10 cellular contexts compared by ENCODE assay signal in genomic region chr16:48126801-48127644, GRCh38. TPM values are rescaled to one million over a fixed set of nuclear protein-coding genes. Genes with fewer than 3 reads are reported as not detected.
DNase-seq lines count a peak whose midpoint lies in the region; ATAC-seq and TF ChIP-seq lines count a peak whose summit lies in the region.
"Had no signal": no experiment of that assay in that cellular context is flagged by ENCODE, and none has a peak within 500 bp of the region (broad histone marks: within the 10 kb centered on the region; RNA-seq: fewer than 3 reads in every experiment).

No MANE protein-coding gene starts in this region.

- no peaks in the 10 kb centered on the region for H3K36me3 Mint-ChIP-seq in activated CD4-positive, alpha-beta T cell treated with anti-CD3 and anti-CD28 coated beads, Interleukin-2, amount 10 ng/mL, durations not matched to agents 7 days and 5 days (ENCODE audit: low read depth)

- H3K9me3 ChIP-seq in adrenal gland (replicated peaks in 1 of 3) (no peaks in the 10 kb centered on the region), left lung (no peaks in the 10 kb centered on the region)

- H3K4me3 ChIP-seq in NB4 (ENCODE audit: low read depth, low read length) (no peak overlapping the region), adrenal gland (no peak overlapping the region), left lung (no peak overlapping the region)

- H3K27ac ChIP-seq in C4-2B (peak overlapping the region; percentile 45), adrenal gland (no peak overlapping the region), left lung (peak overlapping the region; percentile 67 to 70)

- no peaks in the 10 kb centered on the region for H3K9me3 Mint-ChIP-seq in activated CD4-positive, alpha-beta T cell treated with anti-CD3 and anti-CD28 coated beads, Interleukin-2, amount 10 ng/mL, durations not matched to agents 7 days and 5 days
- H3K9me3 Mint-ChIP-seq: activated T-cell treated with anti-CD3 and anti-CD28 coated beads, Interleukin-2, amount 50 U/mL, for 24 hours had no signal

- 63 to 68% (median 67%) methylated on average over 12 to 13 of the region's 13 CpGs for WGBS in adrenal gland, 4 donors

- intact Hi-C loops in adrenal gland (cut with DNase I) = no loop called here
- intact Hi-C loops in left lung (cut with DNase I) = no loop called here

- H3K4me1 ChIP-seq in adrenal gland (replicated peaks in 1 of 2) (peaks cover 0 to 8% of the 10 kb centered on the region in 2 donors), left lung (peaks cover 0 to 3% of the 10 kb centered on the region in 2 donors)

- no peaks in the 10 kb centered on the region for H3K4me1 Mint-ChIP-seq in activated CD4-positive, alpha-beta T cell treated with anti-CD3 and anti-CD28 coated beads, Interleukin-2, amount 10 ng/mL, durations not matched to agents 7 days and 5 days

- no peak for TF ChIP-seq CTCF in C4-2B (conservative IDR thresholded peaks at IDR 0.05)
- TF ChIP-seq CTCF in NB4 (IDR thresholded peaks at IDR 0.05; ENCODE audit: low read depth, low read length) = no peak
- TF ChIP-seq CTCF in adrenal gland (IDR thresholded peaks at IDR 0.05) = no peak
- no peak for TF ChIP-seq CTCF in left lung (IDR thresholded peaks at IDR 0.05)

- POLR2A ChIA-PET in activated CD4-positive, alpha-beta T cell treated with anti-CD3 and anti-CD28 coated beads, Interleukin-2, amount 10 ng/mL, durations not matched to agents 7 days and 5 days (lab: Charles Lee) = no interaction called here

- H3K4me3 Mint-ChIP-seq in activated CD4-positive, alpha-beta T cell treated with anti-CD3 and anti-CD28 coated beads, Interleukin-2, amount 10 ng/mL, durations not matched to agents 7 days and 5 days = no peak overlapping the region
- H3K4me3 Mint-ChIP-seq: activated T-cell treated with anti-CD3 and anti-CD28 coated beads, Interleukin-2, amount 50 U/mL, for 24 hours had no signal

- DNase-seq in NB4 (ENCODE audit: low read depth) (peak; percentile 15), adrenal gland (peak in 4 of 7 donors; percentile 23 to 48 (median 38)), left lung (peak; percentile 81)
- no peak for DNase-seq in activated CD4-positive, alpha-beta T cell treated with anti-CD3 and anti-CD28 coated beads, Interleukin-2, amount 10 ng/mL, durations not matched to agents 7 days and 5 days
- DNase-seq: activated T-cell treated with anti-CD3 and anti-CD28 coated beads, Interleukin-2, amount 50 U/mL, for 24 hours; left colon had no signal

- H3K36me3 ChIP-seq in adrenal gland (replicated peaks in 1 of 2) (no peaks in the 10 kb centered on the region), left lung (no peaks in the 10 kb centered on the region)

- CTCF ChIA-PET in activated CD4-positive, alpha-beta T cell treated with anti-CD3 and anti-CD28 coated beads, Interleukin-2, amount 10 ng/mL, durations not matched to agents 7 days and 5 days (lab: Charles Lee) = interaction anchor here (1.2 kb wide), 1 partner anchor 25 kb away, joined by 3 read pairs; no protein-coding TSS in a partner anchor

- peak; percentile 83 for ATAC-seq in left lung
- ATAC-seq in GM19395 (IDR thresholded peaks at IDR 0.05; ENCODE audit: unreplicated experiment) = no peak
- ATAC-seq in GM18873 (IDR thresholded peaks at IDR 0.05; ENCODE audit: low FRiP score, unreplicated experiment) = no peak
- ATAC-seq in HG03135 (IDR thresholded peaks at IDR 0.05; ENCODE audit: unreplicated experiment) = no peak
- ATAC-seq: left colon had no signal

- H3K27me3 ChIP-seq in adrenal gland = no peaks in the 10 kb centered on the region
- no peaks in the 10 kb centered on the region for H3K27me3 ChIP-seq in left lung

- H3K27ac Mint-ChIP-seq in activated CD4-positive, alpha-beta T cell treated with anti-CD3 and anti-CD28 coated beads, Interleukin-2, amount 10 ng/mL, durations not matched to agents 7 days and 5 days = no peak overlapping the region
- H3K27ac Mint-ChIP-seq: activated T-cell treated with anti-CD3 and anti-CD28 coated beads, Interleukin-2, amount 50 U/mL, for 24 hours had no signal

- TF ChIP-seq POLR2A in NB4 (IDR thresholded peaks at IDR 0.05; ENCODE audit: extremely low read depth, insufficient read length) = no peak
- TF ChIP-seq POLR2A in adrenal gland (IDR thresholded peaks at IDR 0.05) = no peak

- peaks cover 3% of the 10 kb centered on the region for H3K27me3 Mint-ChIP-seq in activated CD4-positive, alpha-beta T cell treated with anti-CD3 and anti-CD28 coated beads, Interleukin-2, amount 10 ng/mL, durations not matched to agents 7 days and 5 days

RNA-seq across cellular contexts. Expression of gene ABCC12, which starts 28.8 kb away (rescaled TPM):
- not detected for total RNA-seq in adrenal gland
- not detected for polyA plus RNA-seq in adrenal gland
- total RNA-seq in left lung = not detected
- not detected for total RNA-seq in activated CD4-positive, alpha-beta T cell treated with anti-CD3 and anti-CD28 coated beads, Interleukin-2, amount 10 ng/mL, durations not matched to agents 7 days and 5 days
- total RNA-seq: left colon had no signal

Comparison
In these comparisons a context has a peak if more than half of its experiments do, and no peak if none do; other contexts are left out.
1. H3K27ac ChIP-seq: peak in C4-2B (single experiment) and left lung (2 of 2); none in adrenal gland (0 of 5).